23 cellular contexts compared by ENCODE assay signal in the genomic region with DNA sequence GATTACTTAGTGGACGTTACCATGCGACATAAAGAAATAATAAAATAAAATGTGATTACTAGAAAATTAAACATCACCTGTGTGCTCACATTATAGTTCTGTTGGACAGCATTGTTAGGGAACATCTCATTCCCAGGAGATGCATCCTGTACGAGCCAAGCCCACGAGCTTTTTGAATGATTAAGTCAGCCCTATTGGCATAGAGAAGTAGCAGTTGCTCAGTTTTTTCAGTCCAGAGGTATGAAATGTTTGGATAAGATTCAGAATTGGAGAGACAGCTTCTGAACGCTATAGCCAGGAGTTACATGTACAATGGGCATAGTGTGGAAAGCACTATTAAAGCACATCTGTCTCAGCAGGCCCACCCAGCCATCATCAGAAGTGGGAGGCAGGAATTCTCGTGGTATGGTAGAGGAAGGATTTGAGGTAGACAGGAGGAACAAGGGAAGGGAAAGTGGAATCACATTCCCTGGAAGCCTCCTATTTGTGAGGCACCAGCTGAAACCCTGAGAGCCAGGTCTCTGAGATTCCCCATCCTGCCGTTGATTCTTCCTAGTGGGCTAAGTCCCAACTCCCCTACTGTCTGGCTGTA. TPM values are rescaled to one million over a fixed set of nuclear protein-coding genes. Genes with fewer than 3 reads are reported as not detected.
A peak's percentile ranks its signal among the peaks of the same experiment; 100 is the strongest.
DNase-seq lines count a peak whose midpoint lies in the region; ATAC-seq and TF ChIP-seq lines count a peak whose summit lies in the region.
"Had no signal": no experiment of that assay in that cellular context is flagged by ENCODE, and none has a peak within 500 bp of the region (broad histone marks: within the 10 kb centered on the region; RNA-seq: fewer than 3 reads in every experiment).

No MANE protein-coding gene starts in this region.

- ATAC-seq in HG03135 (IDR thresholded peaks at IDR 0.05; ENCODE audit: unreplicated experiment): no peak
- ATAC-seq: activated CD8-positive, alpha-beta memory T cell treated with anti-CD3 and anti-CD28 coated beads, Interleukin-2, amount 10 ng/mL, durations not matched to agents 7 days and 5 days; left lung; stimulated activated effector memory CD8-positive, alpha-beta T cell treated with anti-CD3 and anti-CD28 coated beads, Interleukin-12 subunit alpha, Interleukin-12 subunit beta, amount 100 ng/mL, for 72 hours had no signal

- no peaks in the 10 kb centered on the region for H3K9me3 Mint-ChIP-seq in MCF 10A (ENCODE audit: unreplicated experiment)
- H3K9me3 Mint-ChIP-seq in chondrocyte (ENCODE audit: low read depth): no peaks in the 10 kb centered on the region
- H3K9me3 Mint-ChIP-seq: activated CD4-positive, alpha-beta T cell treated with anti-CD3 and anti-CD28 coated beads, Interleukin-2, amount 10 ng/mL, durations not matched to agents 7 days and 5 days; activated naive CD4-positive, alpha-beta T cell treated with anti-CD3 and anti-CD28 coated beads, Interleukin-2, amount 10 ng/mL, durations not matched to agents 7 days and 5 days; CD4-positive, alpha-beta T cell; stimulated activated effector memory CD8-positive, alpha-beta T cell treated with anti-CD3 and anti-CD28 coated beads, Interleukin-12 subunit alpha, Interleukin-12 subunit beta, amount 100 ng/mL, for 72 hours had no signal

- H3K4me1 ChIP-seq in breast epithelium: peaks cover 4 to 5% of the 10 kb centered on the region in 2 donors
- peaks cover 10% of the 10 kb centered on the region for H3K4me1 ChIP-seq in mesenchymal stem cell (ENCODE audit: control insufficient read depth, insufficient read depth, low read depth, low read length)
- H3K4me1 ChIP-seq in smooth muscle cell (ENCODE audit: low read depth): peaks cover 56% of the 10 kb centered on the region

- H3K4me2 ChIP-seq in mesenchymal stem cell (ENCODE audit: low read length, poor library complexity, severe bottlenecking) (no peak overlapping the region), smooth muscle cell (peak overlapping the region; percentile 72)

- H3K4me3 Mint-ChIP-seq in MCF 10A (ENCODE audit: unreplicated experiment) (no peak overlapping the region), chondrocyte (ENCODE audit: unreplicated experiment) (peak overlapping the region; percentile 13)
- H3K4me3 Mint-ChIP-seq: activated CD4-positive, alpha-beta T cell treated with anti-CD3 and anti-CD28 coated beads, Interleukin-2, amount 10 ng/mL, durations not matched to agents 7 days and 5 days; activated CD8-positive, alpha-beta memory T cell treated with anti-CD3 and anti-CD28 coated beads, Interleukin-2, amount 10 ng/mL, durations not matched to agents 7 days and 5 days; activated naive CD4-positive, alpha-beta T cell treated with anti-CD3 and anti-CD28 coated beads, Interleukin-2, amount 10 ng/mL, durations not matched to agents 7 days and 5 days; CD4-positive, alpha-beta T cell; stimulated activated effector memory CD8-positive, alpha-beta T cell treated with anti-CD3 and anti-CD28 coated beads, Interleukin-12 subunit alpha, Interleukin-12 subunit beta, amount 100 ng/mL, for 72 hours had no signal

- H3K14ac ChIP-seq in mesenchymal stem cell (ENCODE audit: low read length in 2 of 2): no peak overlapping the region

- H3K27me3 Mint-ChIP-seq in MCF 10A (ENCODE audit: insufficient read depth, unreplicated experiment) (no peaks in the 10 kb centered on the region), chondrocyte (ENCODE audit: low read depth) (no peaks in the 10 kb centered on the region)
- H3K27me3 Mint-ChIP-seq: activated CD8-positive, alpha-beta memory T cell treated with anti-CD3 and anti-CD28 coated beads, Interleukin-2, amount 10 ng/mL, durations not matched to agents 7 days and 5 days; activated naive CD4-positive, alpha-beta T cell treated with anti-CD3 and anti-CD28 coated beads, Interleukin-2, amount 10 ng/mL, durations not matched to agents 7 days and 5 days had no signal

- no peak for DNase-seq in MCF 10A (ENCODE audit: unreplicated experiment)
- DNase-seq in breast epithelium (ENCODE audit: low spot score in 2 of 2): no peak
- DNase-seq in chondrocyte (ENCODE audit: low spot score): no peak
- DNase-seq in mesenchymal stem cell: no peak
- DNase-seq in smooth muscle cell (lab: John Stamatoyannopoulos, UW; ENCODE audit: unreplicated experiment): no peak
- no peak for DNase-seq in caudate nucleus (lab: John Stamatoyannopoulos, UW)
- DNase-seq in NK-92 treated with Interleukin-12 subunit alpha and Interleukin-12 subunit beta, amount 100 ng/mL, for 24 hours (lab: John Stamatoyannopoulos, UW): no peak
- DNase-seq: activated CD4-positive, alpha-beta T cell treated with anti-CD3 and anti-CD28 coated beads, Interleukin-2, amount 10 ng/mL, durations not matched to agents 7 days and 5 days; activated CD8-positive, alpha-beta memory T cell treated with anti-CD3 and anti-CD28 coated beads, Interleukin-2, amount 10 ng/mL, durations not matched to agents 7 days and 5 days; activated naive CD4-positive, alpha-beta T cell treated with anti-CD3 and anti-CD28 coated beads, Interleukin-2, amount 10 ng/mL, durations not matched to agents 7 days and 5 days; CD4-positive, alpha-beta T cell; GF-D8; left lung; NCI-H1092 treated with DMSO at 0.1 percent for 48 hours; NCI-H1930; NCI-H526; SK-N-SH; substantia nigra had no signal

- H2BK120ac ChIP-seq in mesenchymal stem cell (ENCODE audit: low read depth, low read length): no peak overlapping the region

- no peak overlapping the region for H3K9ac ChIP-seq in mesenchymal stem cell (ENCODE audit: low read length)
- no peak overlapping the region for H3K9ac ChIP-seq in smooth muscle cell (ENCODE audit: low read depth)
- H3K9ac ChIP-seq: SK-N-SH had no signal

- CTCF ChIA-PET in MCF 10A (lab: Yijun Ruan, JAX): interaction anchor here (0.6 to 1.5 kb wide), 2 partner anchors 329 to 1282 kb away, joined by 3 to 4 read pairs; no protein-coding TSS in a partner anchor

- TF ChIP-seq CTCF in MCF 10A (IDR thresholded peaks at IDR 0.05; ENCODE audit: unreplicated experiment) (no peak), breast epithelium (IDR thresholded peaks at IDR 0.05) (no peak), chondrocyte (IDR thresholded peaks at IDR 0.05) (no peak), smooth muscle cell (IDR thresholded peaks at IDR 0.05; ENCODE audit: borderline replicate concordance, insufficient read depth, poor library complexity, severe bottlenecking) (no peak)

- H3K36me3 ChIP-seq in breast epithelium (no peaks in the 10 kb centered on the region), mesenchymal stem cell (ENCODE audit: control insufficient read depth in 1 of 2, insufficient read depth in 2 of 2, low read depth in 1 of 2, low read length in 2 of 2) (no peaks in the 10 kb centered on the region), smooth muscle cell (ENCODE audit: low read depth) (no peaks in the 10 kb centered on the region)
- H3K36me3 ChIP-seq: left lung, prostate gland had no signal

- no peak overlapping the region for H2BK5ac ChIP-seq in mesenchymal stem cell (ENCODE audit: low read depth, low read length, poor library complexity, severe bottlenecking)

- H3K4ac ChIP-seq in mesenchymal stem cell (ENCODE audit: low read depth in 1 of 2, low read length in 2 of 2): no peak overlapping the region

- H3K9me3 ChIP-seq in breast epithelium (no peaks in the 10 kb centered on the region), mesenchymal stem cell (ENCODE audit: control insufficient read depth, low read length) (no peaks in the 10 kb centered on the region), smooth muscle cell (replicated peaks; ENCODE audit: low read depth) (no peaks in the 10 kb centered on the region)
- H3K9me3 ChIP-seq: left lung, prostate gland, SK-N-SH had no signal

- H4K20me1 ChIP-seq in smooth muscle cell (ENCODE audit: low read depth): peaks cover 97% of the 10 kb centered on the region

- no peak overlapping the region for H3K18ac ChIP-seq in mesenchymal stem cell (ENCODE audit: low read depth in 1 of 2, low read length in 2 of 2)

- H3K23ac ChIP-seq in mesenchymal stem cell (ENCODE audit: low read length in 2 of 2): no peak overlapping the region

- H3K36me3 Mint-ChIP-seq in MCF 10A (ENCODE audit: insufficient read depth, unreplicated experiment) (peaks cover 6% of the 10 kb centered on the region), chondrocyte (ENCODE audit: low read depth) (peaks cover 2% of the 10 kb centered on the region)
- H3K36me3 Mint-ChIP-seq: activated naive CD4-positive, alpha-beta T cell treated with anti-CD3 and anti-CD28 coated beads, Interleukin-2, amount 10 ng/mL, durations not matched to agents 7 days and 5 days; stimulated activated effector memory CD8-positive, alpha-beta T cell treated with anti-CD3 and anti-CD28 coated beads, Interleukin-12 subunit alpha, Interleukin-12 subunit beta, amount 100 ng/mL, for 72 hours had no signal

- peak overlapping the region; percentile 68 for H3K27ac Mint-ChIP-seq in MCF 10A (ENCODE audit: low read depth, unreplicated experiment)
- peak overlapping the region; percentile 80 for H3K27ac Mint-ChIP-seq in chondrocyte (ENCODE audit: unreplicated experiment)
- H3K27ac Mint-ChIP-seq: activated naive CD4-positive, alpha-beta T cell treated with anti-CD3 and anti-CD28 coated beads, Interleukin-2, amount 10 ng/mL, durations not matched to agents 7 days and 5 days; CD4-positive, alpha-beta T cell; stimulated activated effector memory CD8-positive, alpha-beta T cell treated with anti-CD3 and anti-CD28 coated beads, Interleukin-12 subunit alpha, Interleukin-12 subunit beta, amount 100 ng/mL, for 72 hours had no signal

- peak overlapping the region in 1 of 2 experiments; percentile 12 for H2BK12ac ChIP-seq in mesenchymal stem cell (ENCODE audit: low read length in 2 of 2)

- intact Hi-C loops in MCF 10A (cut with micrococcal nuclease): no loop called here
- intact Hi-C loops in breast epithelium (cut with DNase I; ENCODE audit: low total_unique reads): loop anchor here (1.0 kb wide), 1 partner anchor 8 kb away; no protein-coding TSS in a partner anchor

- no peak overlapping the region for H4K91ac ChIP-seq in mesenchymal stem cell (ENCODE audit: low read length)

- peaks cover 10% of the 10 kb centered on the region for H3F3A ChIP-seq in smooth muscle cell (ENCODE audit: low read depth)

- H3K4me3 ChIP-seq in breast epithelium (no peak overlapping the region), mesenchymal stem cell (ENCODE audit: insufficient read depth in 1 of 2, low read depth in 1 of 2, low read length in 2 of 2) (no peak overlapping the region), smooth muscle cell (no peak overlapping the region)
- H3K4me3 ChIP-seq: left lung, prostate gland had no signal

- H2BK15ac ChIP-seq in mesenchymal stem cell (ENCODE audit: low read depth, poor library complexity, severe bottlenecking): no peak overlapping the region

- H4K8ac ChIP-seq in mesenchymal stem cell (ENCODE audit: low read length): no peak overlapping the region

- H3K79me2 ChIP-seq in smooth muscle cell (ENCODE audit: low read depth): peaks cover 100% of the 10 kb centered on the region

- TF ChIP-seq POLR2A in breast epithelium (IDR thresholded peaks at IDR 0.05): no peak

- H3K27me3 ChIP-seq in breast epithelium (no peaks in the 10 kb centered on the region), mesenchymal stem cell (ENCODE audit: control insufficient read depth in 1 of 2, insufficient read depth in 1 of 2, low read length in 2 of 2) (no peaks in the 10 kb centered on the region), smooth muscle cell (ENCODE audit: low read depth) (no peaks in the 10 kb centered on the region)
- H3K27me3 ChIP-seq: left lung had no signal

- H3K4me1 Mint-ChIP-seq in MCF 10A (ENCODE audit: insufficient read depth, unreplicated experiment) (peaks cover 38% of the 10 kb centered on the region), chondrocyte (ENCODE audit: low read depth) (peaks cover 92% of the 10 kb centered on the region)

- H3K79me1 ChIP-seq in mesenchymal stem cell (replicated peaks; ENCODE audit: low read length, poor library complexity, severe bottlenecking): no peaks in the 10 kb centered on the region

- peak overlapping the region; percentile 55 for H2AK5ac ChIP-seq in mesenchymal stem cell (ENCODE audit: low read length, severe bottlenecking)

- no peak overlapping the region for H3K27ac ChIP-seq in breast epithelium
- H3K27ac ChIP-seq in mesenchymal stem cell (ENCODE audit: low read length, poor library complexity, severe bottlenecking): no peak overlapping the region
- H3K27ac ChIP-seq in smooth muscle cell (ENCODE audit: low read depth): peak overlapping the region; percentile 87
- no peak overlapping the region for H3K27ac ChIP-seq in caudate nucleus (ENCODE audit: low read depth, low read length)
- H3K27ac ChIP-seq: 22Rv1, HL-60, left lung, prostate gland had no signal

- WGBS in mesenchymal stem cell: 82% methylated on average over 5 of the region's 7 CpGs
- 76% methylated on average over 7 of the region's 7 CpGs for WGBS in smooth muscle cell (ENCODE audit: low lambda C conversion rate)

- no TSS peak for BruUV-seq in MCF 10A (replicated peaks; lab: Mats Ljungman, UMichigan)

- POLR2A ChIA-PET in MCF 10A (lab: Yijun Ruan, JAX): interaction anchor here (0.6 to 1.6 kb wide), 4 partner anchors 9 to 548 kb away, joined by 3 to 6 read pairs (median 3); a partner anchor contains a TSS

- H2AFZ ChIP-seq in mesenchymal stem cell (ENCODE audit: low read depth, low read length) (no peak overlapping the region), smooth muscle cell (ENCODE audit: low read depth) (no peak overlapping the region)

RNA-seq across cellular contexts. Expression of a gene that starts 8.6 kb away (rescaled TPM):
- total RNA-seq in MCF 10A (2022) (67.5 and 68.3 TPM in 2 replicates), breast epithelium (10 to 100 TPM; 61.3 to 67.5 (median 64.5) TPM), chondrocyte (233 to 237 TPM (median 233 TPM) in 3 replicates), smooth muscle cell (314 and 356 TPM in 2 replicates)
- 377 TPM for polyA plus RNA-seq in mesenchymal stem cell (2013, experiment 1 of 2)
- 383 TPM for polyA plus RNA-seq in mesenchymal stem cell (2013, experiment 2 of 2)
- 394 and 432 TPM in 2 replicates for polyA plus RNA-seq in smooth muscle cell
